In genomic region chr9:132381966-132382541, GRCh38 we compare ENCODE assay signal across 9 cellular contexts. TPM values are rescaled to one million over a fixed set of nuclear protein-coding genes. Genes with fewer than 3 reads are reported as not detected.
A peak's percentile ranks its signal among the peaks of the same experiment; 100 is the strongest.
DNase-seq lines count a peak whose midpoint lies in the region; ATAC-seq and TF ChIP-seq lines count a peak whose summit lies in the region.
"Had no signal": no experiment of that assay in that cellular context is flagged by ENCODE, and none has a peak within 500 bp of the region (broad histone marks: within the 10 kb centered on the region; RNA-seq: fewer than 3 reads in every experiment).

No MANE protein-coding gene starts in this region.

- peak overlapping the region in 1 of 2 donors; percentile 21 for H3K4me3 Mint-ChIP-seq in activated T-cell treated with anti-CD3 and anti-CD28 coated beads, Interleukin-2, amount 50 U/mL, for 72 hours
- H3K4me3 Mint-ChIP-seq in stimulated activated naive B cell treated with anti-CD40 and anti-IgM and Interleukin-4, amounts not matched to agents 10 μg/mL and 1 μg/mL and 100 μg/mL, for 72 hours = peak overlapping the region; percentile 76

- H3K9me3 Mint-ChIP-seq in activated T-cell treated with anti-CD3 and anti-CD28 coated beads, Interleukin-2, amount 50 U/mL, for 72 hours = no peaks in the 10 kb centered on the region
- no peaks in the 10 kb centered on the region for H3K9me3 Mint-ChIP-seq in stimulated activated naive B cell treated with anti-CD40 and anti-IgM and Interleukin-4, amounts not matched to agents 10 μg/mL and 1 μg/mL and 100 μg/mL, for 72 hours

- H3K4me1 Mint-ChIP-seq in activated T-cell treated with anti-CD3 and anti-CD28 coated beads, Interleukin-2, amount 50 U/mL, for 72 hours (ENCODE audit: low read depth) = peaks cover 23% of the 10 kb centered on the region
- H3K4me1 Mint-ChIP-seq in stimulated activated naive B cell treated with anti-CD40 and anti-IgM and Interleukin-4, amounts not matched to agents 10 μg/mL and 1 μg/mL and 100 μg/mL, for 72 hours = peaks cover 42 to 69% of the 10 kb centered on the region in 2 donors

- TF ChIP-seq POLR2A in Peyer's patch (IDR thresholded peaks at IDR 0.05) = no peak

- peaks cover 0 to 18% (median 2%) of the 10 kb centered on the region in 4 donors for H3K4me1 ChIP-seq in Peyer's patch

- H3K27ac Mint-ChIP-seq in activated T-cell treated with anti-CD3 and anti-CD28 coated beads, Interleukin-2, amount 50 U/mL, for 72 hours = peak overlapping the region; percentile 1
- peak overlapping the region; percentile 94 for H3K27ac Mint-ChIP-seq in stimulated activated naive B cell treated with anti-CD40 and anti-IgM and Interleukin-4, amounts not matched to agents 10 μg/mL and 1 μg/mL and 100 μg/mL, for 72 hours

- H3K36me3 Mint-ChIP-seq in activated T-cell treated with anti-CD3 and anti-CD28 coated beads, Interleukin-2, amount 50 U/mL, for 72 hours (ENCODE audit: insufficient read depth in 2 of 2) = peaks cover 7 to 30% of the 10 kb centered on the region in 2 donors
- peaks cover 42 to 48% of the 10 kb centered on the region in 2 donors for H3K36me3 Mint-ChIP-seq in stimulated activated naive B cell treated with anti-CD40 and anti-IgM and Interleukin-4, amounts not matched to agents 10 μg/mL and 1 μg/mL and 100 μg/mL, for 72 hours

- no peaks in the 10 kb centered on the region for H3K27me3 Mint-ChIP-seq in activated T-cell treated with anti-CD3 and anti-CD28 coated beads, Interleukin-2, amount 50 U/mL, for 72 hours (ENCODE audit: low read depth)
- H3K27me3 Mint-ChIP-seq in stimulated activated naive B cell treated with anti-CD40 and anti-IgM and Interleukin-4, amounts not matched to agents 10 μg/mL and 1 μg/mL and 100 μg/mL, for 72 hours = no peaks in the 10 kb centered on the region

- peak overlapping the region in 2 of 4 donors; percentile 73 for H3K27ac ChIP-seq in Peyer's patch

- ATAC-seq in activated T-cell treated with anti-CD3 and anti-CD28 coated beads, Interleukin-2, amount 50 U/mL, for 72 hours (replicated peaks in 1 of 2) = no peak
- ATAC-seq in HG02938 (IDR thresholded peaks at IDR 0.05; ENCODE audit: unreplicated experiment) = peak; percentile 76
- peak; percentile 89 to 90 for ATAC-seq in stimulated activated naive B cell treated with anti-CD40 and anti-IgM and Interleukin-4, amounts not matched to agents 10 μg/mL and 1 μg/mL and 100 μg/mL, for 72 hours (replicated peaks)
- no peak for ATAC-seq in HG03457 (IDR thresholded peaks at IDR 0.05; ENCODE audit: unreplicated experiment)

- no peak for TF ChIP-seq CTCF in Peyer's patch (IDR thresholded peaks at IDR 0.05)

- no peak overlapping the region for H3K4me3 ChIP-seq in Peyer's patch

- peaks cover 0 to 75% (median 0%) of the 10 kb centered on the region in 3 donors for H3K36me3 ChIP-seq in Peyer's patch

- H3K27me3 ChIP-seq in Peyer's patch = no peaks in the 10 kb centered on the region

- DNase-seq in activated T-cell treated with anti-CD3 and anti-CD28 coated beads, Interleukin-2, amount 50 U/mL, for 72 hours = no peak
- DNase-seq in activated T-cell treated with anti-CD3 and anti-CD28 coated beads, Interleukin-2, amount 50 U/mL, for 48 hours = no peak
- DNase-seq in Peyer's patch (peak in 2 of 3 donors; percentile 35 to 47), NCI-H1436 (lab: John Stamatoyannopoulos, UW) (no peak), T-helper 9 cell (no peak)
- peak; percentile 48 for DNase-seq in stimulated activated naive B cell treated with anti-CD40 and anti-IgM and Interleukin-4, amounts not matched to agents 10 μg/mL and 1 μg/mL and 100 μg/mL, for 72 hours
- DNase-seq: NCI-H1930 had no signal

- H3K9me3 ChIP-seq in Peyer's patch = no peaks in the 10 kb centered on the region

RNA-seq across cellular contexts. Expression of gene TTF1, which starts 24.6 kb away (rescaled TPM):
- total RNA-seq in activated T-cell treated with anti-CD3 and anti-CD28 coated beads, Interleukin-2, amount 50 U/mL, for 72 hours = 10 to 100 TPM; 23.0 to 23.3 TPM
- 10 to 100 TPM in 2 of 4 donors, 1 to 10 TPM in 2; 8.9 to 26.4 (median 9.9) TPM for total RNA-seq in Peyer's patch

RNA-seq across cellular contexts. Expression of gene SETX, which starts 27.3 kb away (rescaled TPM):
- 10 to 100 TPM; 53.7 to 55.9 TPM for total RNA-seq in activated T-cell treated with anti-CD3 and anti-CD28 coated beads, Interleukin-2, amount 50 U/mL, for 72 hours
- total RNA-seq in Peyer's patch = 100 to 1,000 TPM in 1 of 4 donors, 10 to 100 TPM in 3; 49.7 to 106 (median 63.0) TPM

RNA-seq across cellular contexts. Expression of gene CFAP77, which starts 28.0 kb away (rescaled TPM):
- not detected for total RNA-seq in activated T-cell treated with anti-CD3 and anti-CD28 coated beads, Interleukin-2, amount 50 U/mL, for 72 hours
- total RNA-seq in Peyer's patch = not detected

Comparison
In these comparisons a context has a peak if more than half of its experiments do, and no peak if none do; other contexts are left out.
1. ATAC-seq: peak in HG02938 (single experiment) and stimulated activated naive B cell treated with anti-CD40 and anti-IgM and Interleukin-4, amounts not matched to agents 10 μg/mL and 1 μg/mL and 100 μg/mL, for 72 hours (2 of 2); none in activated T-cell treated with anti-CD3 and anti-CD28 coated beads, Interleukin-2, amount 50 U/mL, for 72 hours (0 of 2) and HG03457 (single experiment).
2. DNase-seq: peak in Peyer's patch (2 of 3) and stimulated activated naive B cell treated with anti-CD40 and anti-IgM and Interleukin-4, amounts not matched to agents 10 μg/mL and 1 μg/mL and 100 μg/mL, for 72 hours (single experiment); none in activated T-cell treated with anti-CD3 and anti-CD28 coated beads, Interleukin-2, amount 50 U/mL, for 72 hours (0 of 2), activated T-cell treated with anti-CD3 and anti-CD28 coated beads, Interleukin-2, amount 50 U/mL, for 48 hours (0 of 2), NCI-H1436 (single experiment) and T-helper 9 cell (single experiment).